ENCODE assay signal across 13 cellular contexts in genomic region chr6:54990001-54990400, GRCh38.
"Had no signal": no experiment of that assay in that cellular context is flagged by ENCODE, and none has a peak within 500 bp of the region (broad histone marks: within the 10 kb centered on the region; RNA-seq: fewer than 3 reads in every experiment).

No MANE protein-coding gene starts in this region.

- H3K36me3 ChIP-seq: esophagus muscularis mucosa, tibial artery, uterus had no signal

- H3K27me3 ChIP-seq: esophagus muscularis mucosa, tibial artery, uterus had no signal

- H3K4me3 ChIP-seq: esophagus muscularis mucosa, tibial artery, uterus had no signal

- H3K9me3 ChIP-seq: tibial artery, uterus had no signal

- DNase-seq: activated CD4-positive, CD25-positive, alpha-beta regulatory T cell treated with anti-CD3 and anti-CD28 coated beads, Interleukin-2, amount 50 U/mL, for 72 hours; activated naive CD4-positive, alpha-beta T cell; activated naive CD8-positive, alpha-beta T cell treated with anti-CD3 and anti-CD28 coated beads, Interleukin-2, amount 50 U/mL, for 24 hours; hippocampal formation; kidney glomerular epithelial cell; nucleus accumbens; stimulated activated CD4-positive, alpha-beta T cell treated with anti-CD3 and anti-CD28 coated beads, Interleukin-2, amount 100 ng/mL, for 48 hours; T1000; tibial artery; uterus had no signal

- H3K4me1 ChIP-seq: esophagus muscularis mucosa, tibial artery, uterus had no signal

- ATAC-seq: activated naive CD8-positive, alpha-beta T cell treated with anti-CD3 and anti-CD28 coated beads, Interleukin-2, amount 50 U/mL, for 24 hours; natural killer cell treated with Interleukin-12 subunit alpha and Interleukin-12 subunit beta and Interleukin-15 and Interleukin-18, amount 100 ng/mL, for 72 hours; stimulated activated memory B cell treated with anti-CD40 and anti-IgM and Interleukin-4, amounts not matched to agents 10 μg/mL and 1 μg/mL and 100 μg/mL, for 72 hours had no signal
